Comparison of ENCODE assay signal across 8 cellular contexts in the genomic region with DNA sequence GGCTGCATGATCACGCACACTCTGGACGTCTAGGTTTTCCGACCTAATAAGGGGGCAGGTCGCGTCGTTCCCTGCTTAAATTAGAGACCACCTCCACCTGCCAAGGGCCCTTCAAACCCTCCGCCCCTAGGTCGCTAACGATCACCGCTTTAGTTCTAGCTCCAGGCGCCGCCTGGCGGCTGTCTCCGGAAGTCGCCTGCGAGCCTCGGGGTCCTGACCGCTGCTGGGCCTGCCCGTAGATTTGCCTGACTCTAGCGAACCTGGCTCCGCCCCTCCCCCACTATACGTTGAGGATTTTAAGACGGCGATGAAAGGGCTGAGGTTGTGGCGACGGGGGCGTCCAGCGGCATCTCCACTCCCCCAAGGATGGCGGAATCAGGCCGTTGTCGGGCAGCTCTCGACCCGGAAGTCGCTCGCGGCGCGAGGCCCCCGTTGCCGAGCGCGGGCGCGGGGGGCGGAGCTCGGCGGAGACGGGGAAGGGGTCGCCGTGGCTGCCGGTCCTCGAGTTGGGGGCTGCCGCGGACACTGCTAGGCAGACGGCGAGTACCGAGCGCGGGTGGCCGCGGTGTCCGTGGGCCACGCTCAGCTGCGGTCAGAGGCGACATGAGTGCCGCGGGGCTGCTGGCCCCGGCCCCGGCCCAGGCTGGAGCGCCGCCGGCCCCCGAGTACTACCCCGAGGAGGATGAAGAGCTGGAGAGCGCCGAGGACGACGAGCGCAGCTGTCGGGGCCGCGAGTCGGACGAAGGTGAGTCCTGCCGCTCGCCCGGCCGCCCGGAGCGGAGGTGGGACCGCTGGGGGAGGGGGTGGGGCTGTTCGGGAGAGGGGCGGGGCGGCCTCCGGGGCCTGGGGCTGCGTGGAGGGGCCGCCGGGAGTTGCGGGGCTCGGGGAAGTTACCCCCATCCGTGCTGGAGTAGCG. TPM values are rescaled to one million over a fixed set of nuclear protein-coding genes. Genes with fewer than 3 reads are reported as not detected.
DNase-seq lines count a peak whose midpoint lies in the region; TF ChIP-seq lines count a peak whose summit lies in the region.

A gene with protein sequence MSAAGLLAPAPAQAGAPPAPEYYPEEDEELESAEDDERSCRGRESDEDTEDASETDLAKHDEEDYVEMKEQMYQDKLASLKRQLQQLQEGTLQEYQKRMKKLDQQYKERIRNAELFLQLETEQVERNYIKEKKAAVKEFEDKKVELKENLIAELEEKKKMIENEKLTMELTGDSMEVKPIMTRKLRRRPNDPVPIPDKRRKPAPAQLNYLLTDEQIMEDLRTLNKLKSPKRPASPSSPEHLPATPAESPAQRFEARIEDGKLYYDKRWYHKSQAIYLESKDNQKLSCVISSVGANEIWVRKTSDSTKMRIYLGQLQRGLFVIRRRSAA (plus strand): TSS at position 467 of the 916 bp plus-strand sequence. CDS start 137 bp downstream, at position 604.

- peak; percentile 59 for TF ChIP-seq POLR2A in GM19099 (IDR thresholded peaks at IDR 0.05; ENCODE audit: extremely low read depth, insufficient read length, low read depth)
- peak; percentile 25 for TF ChIP-seq POLR2A in esophagus muscularis mucosa (IDR thresholded peaks at IDR 0.05; ENCODE audit: low read depth)

- WGBS in esophagus muscularis mucosa = 0% methylated on average over 14 of the region's 102 CpGs

- peak within 1 kb of the TSS; percentile 94 to 100 (median 98) for H3K4me3 ChIP-seq in esophagus muscularis mucosa
- peak within 1 kb of the TSS; percentile 80 to 93 for H3K4me3 ChIP-seq in muscle layer of colon (ENCODE audit: low read depth in 1 of 2, low read length in 2 of 2)

- H3K36me3 ChIP-seq in KOPT-K1 (ENCODE audit: insufficient read depth, low read length) (peaks cover 23% of the 10 kb centered on the region), esophagus muscularis mucosa (peaks cover 17 to 28% (median 23%) of the 10 kb centered on the region in 4 donors), muscle layer of colon (ENCODE audit: insufficient read depth, low read length) (peaks cover 9% of the 10 kb centered on the region)

- peaks cover 34 to 65% (median 47%) of the 10 kb centered on the region in 4 donors for H3K4me1 ChIP-seq in esophagus muscularis mucosa
- peaks cover 28% of the 10 kb centered on the region for H3K4me1 ChIP-seq in muscle layer of colon (ENCODE audit: insufficient read depth, low read length)

- peak; percentile 97 to 100 (median 99) for TF ChIP-seq CTCF in esophagus muscularis mucosa (IDR thresholded peaks at IDR 0.05)

- peak within 1 kb of the TSS; percentile 82 for H3K9ac ChIP-seq in muscle layer of colon (ENCODE audit: low read length)

- TF ChIP-seq EP300 in esophagus muscularis mucosa (IDR thresholded peaks at IDR 0.05) = no peak

- H3K27ac ChIP-seq in KOPT-K1 (ENCODE audit: low read depth, low read length, poor library complexity, severe bottlenecking) (peak within 1 kb of the TSS; percentile 94), esophagus muscularis mucosa (replicated peaks in 1 of 4) (peak within 1 kb of the TSS; percentile 88 to 96 (median 92)), muscle layer of colon (ENCODE audit: low read depth, low read length) (peak within 1 kb of the TSS; percentile 96)

- H3K9me3 ChIP-seq in KOPT-K1 (ENCODE audit: insufficient read depth, low read length, poor library complexity, severe bottlenecking) (no peaks in the 10 kb centered on the region), esophagus muscularis mucosa (no peaks in the 10 kb centered on the region), muscle layer of colon (ENCODE audit: low read length) (no peaks in the 10 kb centered on the region)

- peaks cover 0 to 5% (median 0%) of the 10 kb centered on the region in 4 donors for H3K27me3 ChIP-seq in esophagus muscularis mucosa
- H3K27me3 ChIP-seq in muscle layer of colon (ENCODE audit: control insufficient read depth in 1 of 2, insufficient read depth in 2 of 2, low read length in 2 of 2) = no peaks in the 10 kb centered on the region

- DNase-seq in AG08396 (ENCODE audit: low spot score) (peak; percentile 92), RKO (ENCODE audit: low spot score) (peak; percentile 79), activated T-helper 1 cell treated with Interleukin-2 at 50 U/mL for 16 hours (ENCODE audit: low read depth) (peak; percentile 89), esophagus muscularis mucosa (ENCODE audit: extremely low spot score) (peak; percentile 98)
- peak; percentile 86 to 95 for DNase-seq in stimulated activated CD8-positive, alpha-beta memory T cell treated with anti-CD3 and anti-CD28 coated beads, Interleukin-7, amount 100 ng/mL, for 1 hour (ENCODE audit: low read depth in 2 of 2)

- intact Hi-C loops in esophagus muscularis mucosa (cut with DNase I) = loop anchor here (2.0 to 5.0 kb wide), 2 partner anchors 194 to 254 kb away; no protein-coding TSS in a partner anchor

RNA-seq across cellular contexts. Expression of the gene that starts here (rescaled TPM):
- total RNA-seq in esophagus muscularis mucosa = 10 to 100 TPM; 34.5 to 76.0 (median 62.7) TPM

Comparison
In these comparisons a context has a peak if more than half of its experiments do, and no peak if none do; other contexts are left out.
1. Peak in every context shown above with its lines: DNase-seq, H3K4me3 ChIP-seq and H3K27ac ChIP-seq.